ENCODE assay signal across 16 cellular contexts in the genomic region with DNA sequence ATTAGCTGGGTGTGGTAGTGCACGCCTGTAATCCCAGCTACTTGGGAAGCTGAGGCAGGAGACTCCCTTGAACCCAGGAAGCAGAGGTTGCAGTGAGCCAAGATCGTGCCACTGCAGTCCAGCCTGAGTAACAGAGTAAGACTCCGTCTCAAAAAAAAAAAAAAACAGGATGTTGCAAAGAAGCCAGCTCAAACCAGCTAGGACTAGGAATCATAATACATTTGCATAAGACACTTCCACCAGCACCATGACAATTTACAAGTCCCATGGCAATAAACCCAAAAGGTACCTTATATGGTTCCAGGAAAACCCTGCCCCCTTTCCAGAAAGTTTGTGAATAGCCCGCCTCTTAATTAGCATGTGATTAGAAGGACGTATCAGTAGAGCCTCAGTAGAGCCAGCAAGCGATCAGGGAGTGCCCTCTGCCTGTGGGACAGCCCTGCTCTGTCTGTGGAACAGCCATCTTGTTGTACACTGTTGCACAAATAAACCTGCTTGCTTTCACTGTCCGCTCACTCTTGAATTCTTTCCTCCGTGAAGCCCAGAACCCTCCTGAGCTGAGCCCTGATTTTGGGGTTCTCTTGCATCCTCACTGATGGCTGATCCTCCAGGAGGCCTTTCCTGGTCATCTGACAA. TPM values are rescaled to one million over a fixed set of nuclear protein-coding genes. Genes with fewer than 3 reads are reported as not detected.
DNase-seq lines count a peak whose midpoint lies in the region; ATAC-seq and TF ChIP-seq lines count a peak whose summit lies in the region.
"Had no signal": no experiment of that assay in that cellular context is flagged by ENCODE, and none has a peak within 500 bp of the region (broad histone marks: within the 10 kb centered on the region; RNA-seq: fewer than 3 reads in every experiment).

No MANE protein-coding gene starts in this region.

- no peaks in the 10 kb centered on the region for H3K79me2 ChIP-seq in SK-N-SH (ENCODE audit: insufficient read depth)

- no peak overlapping the region for H3K27ac ChIP-seq in SK-N-SH (ENCODE audit: low read depth in 2 of 2, low read length in 1 of 2)
- peak overlapping the region; percentile 74 for H3K27ac ChIP-seq in VCaP
- H3K27ac ChIP-seq: neutrophil had no signal

- no peaks in the 10 kb centered on the region for H3K9me2 ChIP-seq in SK-N-SH

- TF ChIP-seq CTCF in SK-N-SH (IDR thresholded peaks at IDR 0.05) (no peak), VCaP (conservative IDR thresholded peaks at IDR 0.05) (no peak), progenitor cell of endocrine pancreas (IDR thresholded peaks at IDR 0.05; ENCODE audit: unreplicated experiment) (no peak), mesothelial cell of epicardium (IDR thresholded peaks at IDR 0.05; ENCODE audit: unreplicated experiment) (no peak)

- in situ Hi-C loops in KBM-7 (cut with MboI; ENCODE audit: low pct_unique_long_range_greater_than_20kb, low sequenced_read_pairs): loop anchor here (25.0 kb wide), 1 partner anchor 413 kb away; the partner anchor contains the start of genes CD19 and RABEP2

- no peak for TF ChIP-seq RAD21 in SK-N-SH (IDR thresholded peaks at IDR 0.05; ENCODE audit: low read length)

- H3K27ac Mint-ChIP-seq in naive thymus-derived CD8-positive, alpha-beta T cell: peak overlapping the region in 8 of 10 donors; percentile 12 to 87 (median 20)
- no peak overlapping the region for H3K27ac Mint-ChIP-seq in progenitor cell of endocrine pancreas
- no peak overlapping the region for H3K27ac Mint-ChIP-seq in mesothelial cell of epicardium

- DNase-seq in SK-N-SH (no peak), KBM-7 (peak; percentile 58), progenitor cell of endocrine pancreas (ENCODE audit: low spot score, unreplicated experiment) (no peak), mesothelial cell of epicardium (ENCODE audit: low spot score in 2 of 2, unreplicated experiment in 2 of 2) (no peak), hypothalamus (lab: John Stamatoyannopoulos, UW) (no peak)
- DNase-seq in naive thymus-derived CD8-positive, alpha-beta T cell: no peak
- DNase-seq: Calu3, small intestine had no signal

- no peaks in the 10 kb centered on the region for H3K4me1 ChIP-seq in SK-N-SH (ENCODE audit: control insufficient read depth in 1 of 2, insufficient read depth in 2 of 2, low read depth in 1 of 2, low read length in 1 of 2)

- H3K27me3 Mint-ChIP-seq in naive thymus-derived CD8-positive, alpha-beta T cell: no peaks in the 10 kb centered on the region
- H3K27me3 Mint-ChIP-seq in progenitor cell of endocrine pancreas (no peaks in the 10 kb centered on the region), mesothelial cell of epicardium (ENCODE audit: low read depth) (no peaks in the 10 kb centered on the region)

- no peaks in the 10 kb centered on the region for H3K9me3 Mint-ChIP-seq in naive thymus-derived CD8-positive, alpha-beta T cell
- H3K9me3 Mint-ChIP-seq in progenitor cell of endocrine pancreas (ENCODE audit: low read depth) (peaks cover 14% of the 10 kb centered on the region), mesothelial cell of epicardium (no peaks in the 10 kb centered on the region)

- CTCF ChIA-PET in SK-N-SH (lab: Yijun Ruan, JAX): no interaction called here

- H3K9me3 ChIP-seq in SK-N-SH: no peaks in the 10 kb centered on the region
- H3K9me3 ChIP-seq: adrenal gland, esophagus muscularis mucosa, neutrophil had no signal

- TF ChIP-seq EP300 in SK-N-SH (IDR thresholded peaks at IDR 0.05; ENCODE audit: borderline replicate concordance in 1 of 2, low read depth in 1 of 2, low read length in 1 of 2): no peak

- no peaks in the 10 kb centered on the region for H4K20me1 ChIP-seq in SK-N-SH (ENCODE audit: insufficient read depth)

- no peak overlapping the region for H3K4me3 Mint-ChIP-seq in naive thymus-derived CD8-positive, alpha-beta T cell
- H3K4me3 Mint-ChIP-seq in progenitor cell of endocrine pancreas (ENCODE audit: low read depth) (no peak overlapping the region), mesothelial cell of epicardium (no peak overlapping the region)

- H3K27me3 ChIP-seq in SK-N-SH (ENCODE audit: insufficient read depth): no peaks in the 10 kb centered on the region
- H3K27me3 ChIP-seq: adrenal gland, esophagus muscularis mucosa, neutrophil had no signal

- POLR2A ChIA-PET in SK-N-SH (lab: Yijun Ruan, JAX): no interaction called here
- POLR2A ChIA-PET in naive thymus-derived CD8-positive, alpha-beta T cell (lab: Charles Lee): interaction anchor here (0.9 kb wide), 1 partner anchor 298 kb away, joined by 4 read pairs; no protein-coding TSS in a partner anchor

- ATAC-seq in SK-N-SH treated with all-trans-retinoic acid at 6 μM for 48 hours: peak; percentile 38; the same call in 1 of the 3 replicates
- peak in 1 of 2 donors; percentile 48 for ATAC-seq in naive thymus-derived CD8-positive, alpha-beta T cell

- H3K4me3 ChIP-seq in SK-N-SH (ENCODE audit: low read depth in 2 of 2, low read length in 1 of 2): no peak overlapping the region
- H3K4me3 ChIP-seq: adrenal gland, esophagus muscularis mucosa, lung had no signal

- WGBS in SK-N-SH (ENCODE audit: low lambda C conversion rate): 74% methylated on average over 8 of the region's 8 CpGs

- no peak overlapping the region for H2AFZ ChIP-seq in SK-N-SH (ENCODE audit: low read depth)

- no peak overlapping the region for H3K9ac ChIP-seq in SK-N-SH

- H3K36me3 Mint-ChIP-seq in naive thymus-derived CD8-positive, alpha-beta T cell: no peaks in the 10 kb centered on the region
- H3K36me3 Mint-ChIP-seq in progenitor cell of endocrine pancreas (ENCODE audit: insufficient read depth): no peaks in the 10 kb centered on the region
- no peaks in the 10 kb centered on the region for H3K36me3 Mint-ChIP-seq in mesothelial cell of epicardium

- H3K36me3 ChIP-seq in SK-N-SH (replicated peaks in 1 of 2; ENCODE audit: control insufficient read depth in 1 of 2, insufficient read depth in 2 of 2, low read length in 1 of 2): no peaks in the 10 kb centered on the region
- H3K36me3 ChIP-seq: adrenal gland, esophagus muscularis mucosa, neutrophil had no signal

- no peak overlapping the region for H3K4me2 ChIP-seq in SK-N-SH

- H3F3A ChIP-seq in SK-N-SH (replicated peaks; ENCODE audit: insufficient read depth): no peaks in the 10 kb centered on the region

- peaks cover 0 to 7% (median 3%) of the 10 kb centered on the region in 4 donors for H3K4me1 Mint-ChIP-seq in naive thymus-derived CD8-positive, alpha-beta T cell
- H3K4me1 Mint-ChIP-seq in progenitor cell of endocrine pancreas (ENCODE audit: low read depth) (peaks cover 12% of the 10 kb centered on the region), mesothelial cell of epicardium (no peaks in the 10 kb centered on the region)

TF ChIP-seq in SK-N-SH, 30 proteins besides CTCF, POLR2A, EP300 and RAD21 (continues in another document):
- TF ChIP-seq NRF1 (IDR thresholded peaks at IDR 0.05; ENCODE audit: low read depth, low read length) (no peak), RCOR1 (IDR thresholded peaks at IDR 0.05; ENCODE audit: low read length) (no peak), TEAD4 (IDR thresholded peaks at IDR 0.05; ENCODE audit: borderline replicate concordance, insufficient read depth) (no peak), FOXM1 (IDR thresholded peaks at IDR 0.05; ENCODE audit: low read depth) (no peak), GATA2 (CRISPR knock-in tag; IDR thresholded peaks at IDR 0.05) (no peak), NFIC (IDR thresholded peaks at IDR 0.05; ENCODE audit: borderline replicate concordance) (no peak)

RNA-seq across cellular contexts. Expression of gene NUPR1, which starts 14.1 kb away (rescaled TPM):
- polyA plus RNA-seq in SK-N-SH (2012; rRNA removed): 0.61 and 1.1 TPM in 2 replicates
- 0.72 and 1.0 TPM in 2 replicates for polyA plus RNA-seq in SK-N-SH (2012; cell fraction: cytosol; rRNA removed)
- 0.70 and 0.73 TPM in 2 replicates for polyA plus RNA-seq in SK-N-SH (2012; cell fraction: nucleus; rRNA removed)
- total RNA-seq in naive thymus-derived CD8-positive, alpha-beta T cell: under 1 TPM in 1 of 2 experiments, not detected in 1; 0.05 TPM
- not detected for polyA plus RNA-seq in naive thymus-derived CD8-positive, alpha-beta T cell
- not detected in 2 replicates for total RNA-seq in progenitor cell of endocrine pancreas
- 12.3 to 13.9 TPM (median 13.3 TPM) in 3 replicates for total RNA-seq in mesothelial cell of epicardium

RNA-seq across cellular contexts. Expression of gene IL27, which starts 18.0 kb away (rescaled TPM):
- not detected in 2 replicates for polyA plus RNA-seq in SK-N-SH (2012; rRNA removed)
- not detected in 2 replicates for polyA plus RNA-seq in SK-N-SH (2012; cell fraction: cytosol; rRNA removed)
- not detected in 2 replicates for polyA plus RNA-seq in SK-N-SH (2012; cell fraction: nucleus; rRNA removed)
- not detected for total RNA-seq in naive thymus-derived CD8-positive, alpha-beta T cell
- polyA plus RNA-seq in naive thymus-derived CD8-positive, alpha-beta T cell: not detected
- not detected in 2 replicates for total RNA-seq in progenitor cell of endocrine pancreas
- total RNA-seq in mesothelial cell of epicardium: not detected in 3 replicates
- total RNA-seq: Calu3, cerebellum, esophagus muscularis mucosa, subcutaneous adipose tissue had no signal

RNA-seq across cellular contexts. Expression of gene SGF29, which starts 29.1 kb away (rescaled TPM):
- polyA plus RNA-seq in SK-N-SH (2012; rRNA removed): 3.3 and 4.6 TPM in 2 replicates
- polyA plus RNA-seq in SK-N-SH (2012; cell fraction: cytosol; rRNA removed): 1.6 and 2.5 TPM in 2 replicates
- 8.7 and 20.3 TPM in 2 replicates for polyA plus RNA-seq in SK-N-SH (2012; cell fraction: nucleus; rRNA removed)
- 10 to 100 TPM; 68.3 to 73.0 TPM for total RNA-seq in naive thymus-derived CD8-positive, alpha-beta T cell
- polyA plus RNA-seq in naive thymus-derived CD8-positive, alpha-beta T cell: 10 to 100 TPM; 48.3 to 71.7 (median 50.4) TPM
- 34.7 and 37.6 TPM in 2 replicates for total RNA-seq in progenitor cell of endocrine pancreas
- total RNA-seq in mesothelial cell of epicardium: 21.6 to 27.2 TPM (median 24.7 TPM) in 3 replicates

RNA-seq across cellular contexts. Expression of gene APOBR, which starts 30.2 kb away (rescaled TPM):
- 0.03 TPM in 1 of 2 replicates, not detected in the other for polyA plus RNA-seq in SK-N-SH (2012; rRNA removed)
- polyA plus RNA-seq in SK-N-SH (2012; cell fraction: cytosol; rRNA removed): 0.01 and 0.03 TPM in 2 replicates
- polyA plus RNA-seq in SK-N-SH (2012; cell fraction: nucleus; rRNA removed): 0.02 and 0.05 TPM in 2 replicates
- 1 to 10 TPM; 7.6 to 9.0 TPM for total RNA-seq in naive thymus-derived CD8-positive, alpha-beta T cell
- polyA plus RNA-seq in naive thymus-derived CD8-positive, alpha-beta T cell: 1 to 10 TPM in 1 of 3 donors, under 1 TPM in 2; 0.38 to 1.1 (median 0.76) TPM
- total RNA-seq in progenitor cell of endocrine pancreas: 0.20 and 0.22 TPM in 2 replicates
- total RNA-seq in mesothelial cell of epicardium: 0.09 to 0.14 TPM in 2 of 3 replicates, not detected in the other

RNA-seq across cellular contexts. Expression of gene CLN3, which starts 32.8 kb away (rescaled TPM):
- polyA plus RNA-seq in SK-N-SH (2012; rRNA removed): 17.3 and 18.5 TPM in 2 replicates
- polyA plus RNA-seq in SK-N-SH (2012; cell fraction: cytosol; rRNA removed): 8.9 and 10.7 TPM in 2 replicates
- 40.3 and 48.1 TPM in 2 replicates for polyA plus RNA-seq in SK-N-SH (2012; cell fraction: nucleus; rRNA removed)
- total RNA-seq in naive thymus-derived CD8-positive, alpha-beta T cell: 10 to 100 TPM; 71.0 to 79.6 TPM
- 10 to 100 TPM; 16.2 to 27.2 (median 17.2) TPM for polyA plus RNA-seq in naive thymus-derived CD8-positive, alpha-beta T cell
- total RNA-seq in progenitor cell of endocrine pancreas: 43.9 and 45.4 TPM in 2 replicates
- total RNA-seq in mesothelial cell of epicardium: 30.8 to 31.5 TPM (median 30.9 TPM) in 3 replicates

Comparison
In these comparisons a context has a peak if more than half of its experiments do, and no peak if none do; other contexts are left out.
1. H3K27ac Mint-ChIP-seq: peak in naive thymus-derived CD8-positive, alpha-beta T cell (8 of 10); none in progenitor cell of endocrine pancreas (single experiment) and mesothelial cell of epicardium (single experiment).
2. RNA of gene NUPR1, which starts 14.1 kb away (total RNA-seq): 12.3 to 13.9 TPM in mesothelial cell of epicardium; 0.05 TPM in naive thymus-derived CD8-positive, alpha-beta T cell and not detected in progenitor cell of endocrine pancreas; every median in the first group is over 10 times any median in the second.